1 cellular context compared by ENCODE assay signal in the genomic region with DNA sequence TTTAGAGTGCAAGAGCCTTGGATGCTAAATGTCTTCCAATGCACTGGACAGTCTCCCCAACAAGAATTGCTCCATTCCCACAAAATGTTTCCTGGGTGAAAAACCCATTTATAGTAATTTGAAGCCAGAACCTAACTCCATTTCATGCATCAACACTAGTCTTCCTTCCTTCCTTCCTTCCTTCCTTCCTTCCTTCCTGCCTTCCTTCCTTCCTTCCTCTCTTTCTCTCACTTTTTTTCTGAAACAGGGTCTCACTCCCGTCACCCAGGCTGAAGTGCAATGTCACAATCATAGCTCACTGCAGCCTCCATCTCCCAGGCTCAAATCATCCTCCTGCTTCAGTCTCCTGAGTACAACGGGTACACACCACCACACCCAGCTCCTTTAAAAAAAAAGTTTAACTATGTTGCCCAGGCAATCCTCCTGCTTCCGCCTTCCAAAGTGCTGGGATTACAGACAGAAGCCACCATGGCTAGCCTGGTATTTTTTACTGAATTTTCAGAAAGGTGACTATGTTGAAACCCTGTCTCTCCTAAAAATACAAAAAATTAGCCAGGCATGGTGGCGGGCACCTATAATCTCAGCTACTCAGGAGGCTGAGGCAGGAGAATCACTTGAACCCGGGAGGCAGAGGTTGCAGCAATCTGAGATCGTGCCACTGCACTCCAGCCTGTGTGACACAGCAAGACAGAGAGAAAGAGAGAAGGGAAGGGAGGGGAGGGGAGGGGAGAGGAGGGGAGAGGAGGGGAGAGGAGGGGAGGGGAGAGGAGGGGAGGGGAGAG.
TF ChIP-seq lines count a peak whose summit lies in the region.

No MANE protein-coding gene starts in this region.

TF ChIP-seq in GM12878, 131 proteins besides CTCF, POLR2A, EP300 and RAD21:
- TF ChIP-seq ETV6 (conservative IDR thresholded peaks at IDR 0.05 in 1 of 2, IDR thresholded peaks at IDR 0.05 in 1 of 2; ENCODE audit: borderline replicate concordance in 1 of 2, low read depth in 1 of 2) (peak in 1 of 2 experiments; percentile 93; a peak in 2 of 4 replicates), NBN (IDR thresholded peaks at IDR 0.05) (peak; percentile 28; the same call in 1 of the 2 replicates)
